In the genomic region with DNA sequence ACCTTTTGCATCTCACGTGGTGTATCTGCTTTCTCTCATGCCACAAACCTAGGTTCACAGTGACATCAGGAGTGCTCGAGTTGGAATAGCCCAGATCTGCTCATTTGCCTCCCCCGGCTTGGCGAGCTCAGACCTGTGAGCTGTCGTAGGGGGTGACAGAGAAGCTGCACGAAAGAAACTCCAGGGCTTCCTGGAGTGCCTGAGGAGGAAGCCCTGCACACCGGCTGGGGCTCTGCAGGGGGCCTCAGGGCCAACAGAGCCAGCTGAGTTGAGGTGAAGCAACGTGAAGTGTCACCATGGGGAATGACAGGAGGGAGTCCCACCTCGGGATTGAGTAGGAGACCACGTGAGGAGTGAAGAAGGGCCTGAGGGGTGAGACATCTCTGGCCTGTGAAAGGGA, we compare ENCODE assay signal across 18 cellular contexts.
"Had no signal": no experiment of that assay in that cellular context is flagged by ENCODE, and none has a peak within 500 bp of the region (broad histone marks: within the 10 kb centered on the region; RNA-seq: fewer than 3 reads in every experiment).

No MANE protein-coding gene starts in this region.

- H3K4me3 Mint-ChIP-seq: activated naive CD8-positive, alpha-beta T cell treated with anti-CD3 and anti-CD28 coated beads for 36 hours; nephron progenitor cell had no signal

- H3K27ac ChIP-seq: gastrocnemius medialis, heart left ventricle, left lung, tibial nerve, vagina, VCaP had no signal

- ATAC-seq: esophagus mucosa, gastrocnemius medialis, heart left ventricle, left lung had no signal

- H3K27me3 ChIP-seq: heart left ventricle, tibial nerve, vagina had no signal

- H3K9me3 ChIP-seq: gastrocnemius medialis, left lung, vagina had no signal

- DNase-seq: activated CD4-positive, alpha-beta T cell treated with anti-CD3 and anti-CD28 coated beads, Interleukin-2, amount 50 U/mL, for 48 hours; activated gamma-delta T cell treated with Interleukin-2 at 50 U/mL for 16 hours; activated naive CD8-positive, alpha-beta T cell treated with anti-CD3 and anti-CD28 coated beads for 36 hours; amniotic stem cell; effector CD4-positive, alpha-beta T cell; gastrocnemius medialis; heart left ventricle; left lung; midbrain; nephron progenitor cell; occipital lobe; retina; stimulated activated naive CD4-positive, alpha-beta T cell; T1000 had no signal

- H3K4me3 ChIP-seq: gastrocnemius medialis, heart left ventricle, left lung, tibial nerve, vagina had no signal

- H3K4me1 ChIP-seq: gastrocnemius medialis, vagina had no signal

- H3K36me3 ChIP-seq: gastrocnemius medialis, heart left ventricle, left lung, tibial nerve, vagina had no signal

- H3K27ac Mint-ChIP-seq: activated naive CD8-positive, alpha-beta T cell treated with anti-CD3 and anti-CD28 coated beads for 36 hours; nephron progenitor cell had no signal

- H3K36me3 Mint-ChIP-seq: activated naive CD8-positive, alpha-beta T cell treated with anti-CD3 and anti-CD28 coated beads for 36 hours had no signal
